1 cellular context compared by ENCODE assay signal in genomic region chr19:12789904-12790619, GRCh38.
TF ChIP-seq lines count a peak whose summit lies in the region.

No MANE protein-coding gene starts in this region.

TF ChIP-seq in K562, 482 proteins besides CTCF, POLR2A, EP300 and RAD21 (continued from another document and continues in another):
- TF ChIP-seq ZBTB12 (CRISPR knock-in tag; IDR thresholded peaks at IDR 0.05) (no peak; the same call in 1 of the 2 replicates), RREB1 (CRISPR knock-in tag; IDR thresholded peaks at IDR 0.05) (peak; percentile 95), TARDBP (IDR thresholded peaks at IDR 0.05) (0 out of 2 replicates have a peak, but pooled peaks have one; percentile 24), RBBP5 (IDR thresholded peaks at IDR 0.05; ENCODE audit: borderline replicate concordance, insufficient read depth, low read length, poor library complexity, severe bottlenecking) (peak; percentile 55), MAZ (CRISPR knock-in tag; conservative IDR thresholded peaks at IDR 0.05 in 1 of 2, IDR thresholded peaks at IDR 0.05 in 1 of 2) (peak; percentile 97 to 98), SIX5 (IDR thresholded peaks at IDR 0.05; ENCODE audit: borderline replicate concordance in 1 of 2, insufficient read depth in 1 of 2, low read depth in 1 of 2, low read length in 2 of 2) (peak in 1 of 2 experiments; percentile 48; a peak in 2 of 4 replicates), FOXM1 (IDR thresholded peaks at IDR 0.05; ENCODE audit: low read depth) (no peak), FOXM1 (CRISPR knock-in tag; IDR thresholded peaks at IDR 0.05; ENCODE audit: low read depth) (no peak), THAP7 (CRISPR knock-in tag; IDR thresholded peaks at IDR 0.05) (peak; percentile 90), ZBTB40 (IDR thresholded peaks at IDR 0.05) (peak; percentile 84), ZBTB40 (CRISPR knock-in tag; IDR thresholded peaks at IDR 0.05) (no peak), ZZZ3 (IDR thresholded peaks at IDR 0.05) (no peak), MIER1 (IDR thresholded peaks at IDR 0.05; ENCODE audit: low read depth) (no peak), ZBTB17 (CRISPR knock-in tag; IDR thresholded peaks at IDR 0.05) (peak; percentile 80; the same call in 1 of the 2 replicates), CREB3L1 (IDR thresholded peaks at IDR 0.05; ENCODE audit: borderline replicate concordance, low read depth) (no peak), ETS1 (conservative IDR thresholded peaks at IDR 0.05; ENCODE audit: control insufficient read depth, low read depth, low read length) (0 out of 2 replicates have a peak, but pooled peaks have one; percentile 27), ZNF561 (CRISPR knock-in tag; conservative IDR thresholded peaks at IDR 0.05) (no peak), ZKSCAN3 (CRISPR knock-in tag; IDR thresholded peaks at IDR 0.05) (no peak), ARNT (IDR thresholded peaks at IDR 0.05) (no peak), NFIC (IDR thresholded peaks at IDR 0.05) (peak; percentile 79), ZNF280A (IDR thresholded peaks at IDR 0.05; ENCODE audit: low read depth, partially characterized antibody) (no peak), ZNF133 (CRISPR knock-in tag; IDR thresholded peaks at IDR 0.05) (no peak), ETS2 (tag; IDR thresholded peaks at IDR 0.05; ENCODE audit: borderline replicate concordance, poor library complexity, severe bottlenecking) (no peak), TFAM (CRISPR knock-in tag; conservative IDR thresholded peaks at IDR 0.05) (no peak), ZNF644 (tag; IDR thresholded peaks at IDR 0.05; ENCODE audit: low read depth) (no peak), ZBTB5 (IDR thresholded peaks at IDR 0.05) (no peak), DPF2 (IDR thresholded peaks at IDR 0.05) (peak; percentile 14; the same call in 1 of the 2 replicates), TAF15 (IDR thresholded peaks at IDR 0.05; ENCODE audit: low read depth, low read length) (no peak), STAT5B (CRISPR knock-in tag; IDR thresholded peaks at IDR 0.05) (no peak), ZNF134 (CRISPR knock-in tag; conservative IDR thresholded peaks at IDR 0.05) (no peak), EGR1 (conservative IDR thresholded peaks at IDR 0.05) (peak; percentile 57)
